Comparison of ENCODE assay signal across 1 cellular context in the genomic region with DNA sequence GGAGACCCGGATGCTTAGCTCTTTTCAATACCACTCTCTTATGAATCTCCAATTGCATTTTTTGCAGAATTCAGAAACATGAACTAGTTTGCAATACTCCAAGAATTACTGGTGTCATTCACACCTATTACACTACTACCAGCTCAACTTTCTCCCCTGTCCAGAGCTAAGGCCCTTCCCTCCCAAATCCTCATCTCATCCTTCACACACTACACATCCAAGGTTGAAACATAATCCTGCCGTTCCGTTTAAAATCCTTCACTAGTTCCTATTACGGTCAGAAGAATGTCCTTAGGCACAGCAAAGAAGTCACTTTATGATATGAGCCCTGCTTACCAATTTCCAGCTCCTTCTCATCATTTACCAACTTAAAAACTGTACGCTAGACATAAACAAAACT.
TF ChIP-seq lines count a peak whose summit lies in the region.

No MANE protein-coding gene starts in this region.

TF ChIP-seq in K562, 482 proteins besides CTCF, POLR2A, EP300 and RAD21 (continued from another document):
- TF ChIP-seq, protein P1, sequence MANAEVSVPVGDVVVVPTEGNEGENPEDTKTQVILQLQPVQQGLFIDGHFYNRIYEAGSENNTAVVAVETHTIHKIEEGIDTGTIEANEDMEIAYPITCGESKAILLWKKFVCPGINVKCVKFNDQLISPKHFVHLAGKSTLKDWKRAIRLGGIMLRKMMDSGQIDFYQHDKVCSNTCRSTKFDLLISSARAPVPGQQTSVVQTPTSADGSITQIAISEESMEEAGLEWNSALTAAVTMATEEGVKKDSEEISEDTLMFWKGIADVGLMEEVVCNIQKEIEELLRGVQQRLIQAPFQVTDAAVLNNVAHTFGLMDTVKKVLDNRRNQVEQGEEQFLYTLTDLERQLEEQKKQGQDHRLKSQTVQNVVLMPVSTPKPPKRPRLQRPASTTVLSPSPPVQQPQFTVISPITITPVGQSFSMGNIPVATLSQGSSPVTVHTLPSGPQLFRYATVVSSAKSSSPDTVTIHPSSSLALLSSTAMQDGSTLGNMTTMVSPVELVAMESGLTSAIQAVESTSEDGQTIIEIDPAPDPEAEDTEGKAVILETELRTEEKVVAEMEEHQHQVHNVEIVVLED (CRISPR knock-in tag; IDR thresholded peaks at IDR 0.05), result no peak
